In the genomic region with DNA sequence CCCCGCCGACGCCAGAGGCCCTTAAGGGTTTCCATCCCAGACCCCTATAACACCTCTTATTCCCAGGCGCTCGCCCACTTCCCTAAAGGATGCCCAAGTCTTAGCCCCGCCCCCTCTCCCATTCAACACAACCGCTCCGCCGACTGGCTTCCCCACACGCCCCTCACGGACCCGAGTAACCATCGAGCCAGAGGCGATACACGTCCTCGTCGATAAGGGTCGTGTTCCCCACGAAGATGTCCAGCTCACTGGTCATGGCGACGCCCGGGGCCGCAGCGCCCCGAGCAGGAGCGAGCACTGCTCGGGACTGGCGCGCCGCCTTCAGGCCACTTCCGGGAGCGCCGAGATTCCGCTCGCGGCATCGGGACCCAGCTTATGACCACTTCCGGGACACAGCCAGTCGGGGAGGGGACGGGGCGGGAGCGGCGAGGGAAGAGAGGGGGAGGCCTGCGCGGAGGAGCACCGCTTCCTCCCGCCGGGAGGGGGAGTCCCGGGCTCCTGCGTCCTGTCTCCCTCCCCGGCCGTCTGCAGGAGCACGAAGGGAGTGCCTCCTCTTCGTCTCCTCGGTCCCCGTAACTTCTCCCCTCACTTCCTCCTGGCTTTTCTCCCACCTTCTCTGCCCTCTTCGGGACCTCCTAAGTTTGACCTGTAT, we compare ENCODE assay signal across 8 cellular contexts. TPM values are rescaled to one million over a fixed set of nuclear protein-coding genes. Genes with fewer than 3 reads are reported as not detected.
DNase-seq lines count a peak whose midpoint lies in the region; FAIRE-seq and TF ChIP-seq lines count a peak whose summit lies in the region.

TSS of gene FIBP (minus strand) at position 309 of the 652 bp plus-strand sequence. CDS start at position 256, 53 bp downstream.

- H3K4me1 ChIP-seq in neutrophil (ENCODE audit: control insufficient read depth in 1 of 2, insufficient read depth in 1 of 2, low read depth in 1 of 2, low read length in 1 of 2) = peaks cover 75 to 84% of the 10 kb centered on the region in 2 experiments

- peak; percentile 100 for TF ChIP-seq CTCF in neutrophil (IDR thresholded peaks at IDR 0.05)
- no peak for TF ChIP-seq CTCF in subcutaneous adipose tissue (IDR thresholded peaks at IDR 0.05; ENCODE audit: low read depth)

- H3K4me3 ChIP-seq in neutrophil (ENCODE audit: low read depth in 1 of 2, low read length in 1 of 2) = peak within 1 kb of the TSS; percentile 82 to 98

- DNase-seq in ELF-1 (ENCODE audit: low read depth, low spot score) (peak; percentile 97), HCEC 1CT (peak; percentile 97), NAMALWA (ENCODE audit: low spot score) (peak; percentile 96), SK-MEL-5 (ENCODE audit: low read depth, low spot score) (peak; percentile 93), frontal cortex (ENCODE audit: low spot score in 2 of 2) (peak; percentile 97 to 98)
- peak; percentile 96 for DNase-seq in activated naive CD4-positive, alpha-beta T cell treated with Interleukin-2 at 50 U/mL for 16 hours

- in situ Hi-C loops in SK-MEL-5 (cut with HindIII; ENCODE audit: low pct_unique_long_range_greater_than_20kb, low sequenced_read_pairs) = no loop called here

- H3K9me3 ChIP-seq in neutrophil = no peaks in the 10 kb centered on the region

- no peak for FAIRE-seq in frontal cortex (lab: Jason Lieb, UNC)

- no peaks in the 10 kb centered on the region for H3K27me3 ChIP-seq in neutrophil

- H3K27ac ChIP-seq in neutrophil = peak within 1 kb of the TSS; percentile 93

- peaks cover 11% of the 10 kb centered on the region for H3K36me3 ChIP-seq in neutrophil

RNA-seq across cellular contexts. Expression of gene FIBP, which starts in this region (rescaled TPM):
- total RNA-seq in SK-MEL-5 (2014; rRNA removed; shearing (Covaris generic)) = 60.8 and 62.9 TPM in 2 replicates
- 60.2 and 74.5 TPM in 2 replicates for polyA plus RNA-seq in SK-MEL-5 (2015; cell fraction: cytosol; rRNA removed)
- polyA plus RNA-seq in SK-MEL-5 (2015; cell fraction: nucleus; rRNA removed) = 84.1 and 100 TPM in 2 replicates
- total RNA-seq in frontal cortex (154 TPM), subcutaneous adipose tissue (10 to 100 TPM; 43.8 to 64.2 (median 51.9) TPM)

Comparison
In these comparisons a context has a peak if more than half of its experiments do, and no peak if none do; other contexts are left out.
1. Peak in every context shown above with its lines: DNase-seq, H3K4me3 ChIP-seq and H3K27ac ChIP-seq.